ENCODE assay signal across 22 cellular contexts in the genomic region with DNA sequence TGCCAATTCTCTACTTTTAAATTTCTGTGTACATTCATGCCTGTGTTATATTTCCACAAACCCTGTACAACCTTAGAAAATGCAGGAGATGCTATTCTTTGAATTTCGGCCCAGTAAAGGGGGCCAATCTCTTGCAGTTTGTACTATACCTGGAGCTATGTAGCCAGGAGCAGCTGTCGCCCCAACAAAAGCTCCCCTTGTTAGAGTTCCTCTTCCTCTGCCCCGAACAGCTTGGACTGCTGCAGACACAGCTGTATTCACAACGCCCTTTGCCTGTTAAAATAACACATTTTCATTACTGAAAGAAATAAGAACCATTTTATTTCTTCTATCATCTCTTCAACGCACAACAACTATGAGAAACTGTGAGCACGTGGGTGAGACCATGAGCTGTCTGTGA.
"Had no signal": no experiment of that assay in that cellular context is flagged by ENCODE, and none has a peak within 500 bp of the region (broad histone marks: within the 10 kb centered on the region; RNA-seq: fewer than 3 reads in every experiment).

No MANE protein-coding gene starts in this region.

- H3K9me3 Mint-ChIP-seq: naive thymus-derived CD4-positive, alpha-beta T cell had no signal

- H3K4me1 Mint-ChIP-seq: naive thymus-derived CD4-positive, alpha-beta T cell had no signal

- H3K4me1 ChIP-seq: esophagus muscularis mucosa, gastroesophageal sphincter, heart left ventricle, left lung, lower lobe of right lung had no signal

- H3K27me3 ChIP-seq: dorsolateral prefrontal cortex, esophagus muscularis mucosa, foreskin keratinocyte, gastroesophageal sphincter, heart left ventricle, left lung had no signal

- H3K4me3 ChIP-seq: coronary artery, dorsolateral prefrontal cortex, esophagus muscularis mucosa, gastroesophageal sphincter, heart left ventricle, left lung, lower lobe of right lung had no signal

- H3K9me3 ChIP-seq: esophagus muscularis mucosa, gastroesophageal sphincter, heart left ventricle, left lung, lower lobe of right lung had no signal

- H3K4me3 Mint-ChIP-seq: naive thymus-derived CD4-positive, alpha-beta T cell had no signal

- H3K27me3 Mint-ChIP-seq: naive thymus-derived CD4-positive, alpha-beta T cell had no signal

- FAIRE-seq: colon, endothelial cell of umbilical vein, frontal cortex, islet of Langerhans, keratinocyte had no signal

- H3K27ac Mint-ChIP-seq: naive thymus-derived CD4-positive, alpha-beta T cell had no signal

- ATAC-seq: foreskin keratinocyte; gastroesophageal sphincter; heart left ventricle; left cardiac atrium; left lung; left ventricle myocardium superior; lower lobe of right lung; naive thymus-derived CD4-positive, alpha-beta T cell had no signal

- DNase-seq: dermis blood vessel endothelial cell; dorsolateral prefrontal cortex; effector CD4-positive, alpha-beta T cell; effector memory CD4-positive, alpha-beta T cell; foreskin keratinocyte; heart left ventricle; hippocampal formation; left cardiac atrium; left lung; left ventricle myocardium superior; lower lobe of right lung; mesendoderm; midbrain; naive thymus-derived CD4-positive, alpha-beta T cell had no signal

- H3K27ac ChIP-seq: coronary artery, dorsolateral prefrontal cortex, esophagus muscularis mucosa, foreskin keratinocyte, gastroesophageal sphincter, heart left ventricle, left lung, lower lobe of right lung had no signal
